ENCODE assay signal across 15 cellular contexts in the genomic region with DNA sequence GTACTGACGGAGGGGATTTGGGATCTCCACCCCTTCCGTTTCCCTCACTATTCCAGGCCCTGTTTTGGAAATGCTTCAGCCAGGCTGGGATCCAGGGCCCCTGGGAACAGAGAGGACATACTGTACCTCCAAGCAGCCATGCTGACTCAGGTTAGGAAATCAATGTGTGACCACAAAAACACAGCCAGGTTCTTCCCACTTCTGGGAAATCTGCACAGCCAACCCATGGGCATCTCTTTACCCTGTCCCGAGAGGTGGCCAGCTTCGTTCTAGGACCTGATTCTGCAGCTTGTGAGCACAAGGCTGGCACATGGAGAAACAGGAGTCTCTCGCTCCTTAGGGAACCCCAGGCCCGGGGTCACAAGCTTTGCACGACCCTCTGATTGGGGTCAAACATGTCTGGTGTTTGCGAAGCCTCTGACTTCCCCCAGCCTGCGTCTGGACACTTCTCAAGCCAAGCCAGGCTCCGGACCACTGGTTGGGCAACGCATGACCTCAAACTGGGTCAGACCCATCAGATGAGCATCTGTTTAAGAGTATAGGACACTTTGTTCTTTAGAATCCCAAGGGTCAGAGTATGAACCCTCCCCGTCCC. TPM values are rescaled to one million over a fixed set of nuclear protein-coding genes. Genes with fewer than 3 reads are reported as not detected.
DNase-seq lines count a peak whose midpoint lies in the region; ATAC-seq, FAIRE-seq and TF ChIP-seq lines count a peak whose summit lies in the region.
"Had no signal": no experiment of that assay in that cellular context is flagged by ENCODE, and none has a peak within 500 bp of the region (broad histone marks: within the 10 kb centered on the region; RNA-seq: fewer than 3 reads in every experiment).

No MANE protein-coding gene starts in this region.

- no peak for FAIRE-seq in frontal cortex (lab: Jason Lieb, UNC)
- FAIRE-seq: H54, islet of Langerhans had no signal

- WGBS in body of pancreas, 2 donors: 72 to 79% methylated on average over 11 to 12 of the region's 12 CpGs
- WGBS in gastroesophageal sphincter (ENCODE audit: low coverage in 1 of 2), 2 donors: 51 to 100% methylated on average over 1 to 5 of the region's 12 CpGs
- no CpG with 5 or more reads among the region's 12 CpGs for WGBS in mesendoderm (ENCODE audit: extremely low coverage, insufficient coverage, low lambda C conversion rate)

- H3K27ac ChIP-seq in body of pancreas: peak overlapping the region in 1 of 4 donors; percentile 36
- no peak overlapping the region for H3K27ac ChIP-seq in gastroesophageal sphincter
- no peak overlapping the region for H3K27ac ChIP-seq in mesendoderm (ENCODE audit: low read depth, low read length)
- H3K27ac ChIP-seq in upper lobe of right lung: no peak overlapping the region
- H3K27ac ChIP-seq: Peyer's patch had no signal

- H3K9me3 ChIP-seq in body of pancreas: no peaks in the 10 kb centered on the region
- no peaks in the 10 kb centered on the region for H3K9me3 ChIP-seq in gastroesophageal sphincter
- H3K9me3 ChIP-seq in upper lobe of right lung: no peaks in the 10 kb centered on the region
- H3K9me3 ChIP-seq: Peyer's patch had no signal

- no peak overlapping the region for H3K4me2 ChIP-seq in mesendoderm (ENCODE audit: low read length)
- H3K4me2 ChIP-seq: smooth muscle cell had no signal

- DNase-seq in body of pancreas (peak; percentile 52 to 64 (median 59)), mesendoderm (no peak), upper lobe of right lung (no peak), frontal cortex (ENCODE audit: low spot score in 2 of 2) (no peak), hepatic stellate cell (ENCODE audit: low spot score) (no peak)
- DNase-seq in activated CD4-positive, alpha-beta T cell treated with anti-CD3 and anti-CD28 coated beads for 48 hours: no peak
- DNase-seq: CD8-positive, alpha-beta memory T cell; naive B cell; NCI-H524; Peyer's patch had no signal

- TF ChIP-seq EP300 in gastroesophageal sphincter (IDR thresholded peaks at IDR 0.05): no peak

- no peak overlapping the region for H3K9ac ChIP-seq in mesendoderm (ENCODE audit: low read length)

- no peak overlapping the region for H2AK5ac ChIP-seq in mesendoderm (ENCODE audit: low read length)

- intact Hi-C loops in body of pancreas (cut with DNase I): loop anchor here (10.0 kb wide), 1 partner anchor 253 kb away; a partner anchor contains a TSS
- intact Hi-C loops in upper lobe of right lung (cut with DNase I): loop anchor here (10.0 kb wide), 1 partner anchor 73 kb away; no protein-coding TSS in a partner anchor

- no peak overlapping the region for H4K5ac ChIP-seq in mesendoderm (ENCODE audit: low read length)

- H3K4me3 ChIP-seq in body of pancreas (no peak overlapping the region), gastroesophageal sphincter (no peak overlapping the region), mesendoderm (ENCODE audit: low read length) (no peak overlapping the region), upper lobe of right lung (no peak overlapping the region)
- H3K4me3 ChIP-seq: Peyer's patch, smooth muscle cell had no signal

- no peak for TF ChIP-seq POLR2A in body of pancreas (IDR thresholded peaks at IDR 0.05)
- no peak for TF ChIP-seq POLR2A in gastroesophageal sphincter (IDR thresholded peaks at IDR 0.05)

- H3K4me1 ChIP-seq in body of pancreas: peaks cover 27% of the 10 kb centered on the region
- H3K4me1 ChIP-seq in gastroesophageal sphincter: no peaks in the 10 kb centered on the region
- H3K4me1 ChIP-seq in mesendoderm (ENCODE audit: control insufficient read depth, low read depth, low read length): no peaks in the 10 kb centered on the region
- H3K4me1 ChIP-seq in upper lobe of right lung: no peaks in the 10 kb centered on the region
- H3K4me1 ChIP-seq: Peyer's patch had no signal

- no peak overlapping the region for H2BK15ac ChIP-seq in mesendoderm (replicated peaks; ENCODE audit: low read depth)

- peak overlapping the region; percentile 43 for H3K56ac ChIP-seq in mesendoderm (ENCODE audit: low read length)

- ATAC-seq in body of pancreas: peak; percentile 64
- peak; percentile 90 for ATAC-seq in gastroesophageal sphincter
- peak; percentile 46 for ATAC-seq in upper lobe of right lung
- ATAC-seq: activated T-helper 17 cell treated with anti-CD3 and anti-CD28 coated beads, Interleukin-2, amount 50 U/mL, for 72 hours had no signal

- H3K27me3 ChIP-seq in body of pancreas (no peaks in the 10 kb centered on the region), gastroesophageal sphincter (peaks cover 3% of the 10 kb centered on the region), mesendoderm (ENCODE audit: insufficient read depth, low read length, poor library complexity) (no peaks in the 10 kb centered on the region), upper lobe of right lung (no peaks in the 10 kb centered on the region)
- H3K27me3 ChIP-seq: Peyer's patch had no signal

- H3K79me2 ChIP-seq in mesendoderm (ENCODE audit: control insufficient read depth, insufficient read depth, low read length): no peaks in the 10 kb centered on the region

- no peak overlapping the region for H3K4ac ChIP-seq in mesendoderm (ENCODE audit: low read depth, low read length)

- no peaks in the 10 kb centered on the region for H3K36me3 ChIP-seq in body of pancreas (replicated peaks in 1 of 2; ENCODE audit: insufficient read depth in 1 of 2, low read depth in 2 of 2)
- no peaks in the 10 kb centered on the region for H3K36me3 ChIP-seq in gastroesophageal sphincter
- no peaks in the 10 kb centered on the region for H3K36me3 ChIP-seq in mesendoderm (ENCODE audit: control insufficient read depth, insufficient read depth, low read length)
- no peaks in the 10 kb centered on the region for H3K36me3 ChIP-seq in upper lobe of right lung
- H3K36me3 ChIP-seq: Peyer's patch had no signal

- H4K8ac ChIP-seq in mesendoderm (ENCODE audit: low read depth, low read length): no peak overlapping the region

- H2BK5ac ChIP-seq in mesendoderm (ENCODE audit: low read length): no peak overlapping the region

- no peaks in the 10 kb centered on the region for H3K79me1 ChIP-seq in mesendoderm (ENCODE audit: low read length)

- no peak overlapping the region for H3K23ac ChIP-seq in mesendoderm (ENCODE audit: low read length)

- no peak for TF ChIP-seq CTCF in body of pancreas (IDR thresholded peaks at IDR 0.05)
- no peak for TF ChIP-seq CTCF in gastroesophageal sphincter (IDR thresholded peaks at IDR 0.05)
- TF ChIP-seq CTCF in upper lobe of right lung (IDR thresholded peaks at IDR 0.05): no peak

- H3K18ac ChIP-seq in mesendoderm (ENCODE audit: low read length): no peak overlapping the region

- no peak overlapping the region for H2BK120ac ChIP-seq in mesendoderm (ENCODE audit: low read depth, low read length)

RNA-seq across cellular contexts. Expression of a gene that starts 8.3 kb away (rescaled TPM):
- 1 to 10 TPM; 8.3 to 9.9 TPM for total RNA-seq in body of pancreas
- total RNA-seq in gastroesophageal sphincter: 10 to 100 TPM in 3 of 4 donors, 1 to 10 TPM in 1; 9.2 to 21.8 (median 13.8) TPM
- 9.7 TPM for polyA plus RNA-seq in mesendoderm (2013, experiment 1 of 2)
- polyA plus RNA-seq in mesendoderm (2013, experiment 2 of 2): 9.1 TPM
- 8.0 TPM for total RNA-seq in upper lobe of right lung
- 7.3 TPM for total RNA-seq in frontal cortex

RNA-seq across cellular contexts. Expression of a gene that starts 54.5 kb away (rescaled TPM):
- total RNA-seq in body of pancreas: 10 to 100 TPM; 28.3 to 36.3 TPM
- 100 to 1,000 TPM; 119 to 140 (median 131) TPM for total RNA-seq in gastroesophageal sphincter
- 66.1 TPM for polyA plus RNA-seq in mesendoderm (2013, experiment 1 of 2)
- 66.8 TPM for polyA plus RNA-seq in mesendoderm (2013, experiment 2 of 2)
- 143 TPM for total RNA-seq in upper lobe of right lung
- total RNA-seq in frontal cortex: 89.7 TPM

Comparison
In these comparisons a context has a peak if more than half of its experiments do, and no peak if none do; other contexts are left out.
1. DNase-seq: peak in body of pancreas (4 of 4); none in mesendoderm (single experiment), upper lobe of right lung (single experiment), frontal cortex (0 of 2), activated CD4-positive, alpha-beta T cell treated with anti-CD3 and anti-CD28 coated beads for 48 hours (single experiment) and hepatic stellate cell (single experiment).
2. Peak in every context shown above with its lines, with median percentiles within 50 percentile points of each other: ATAC-seq.